1 cellular context compared by ENCODE assay signal in the genomic region with DNA sequence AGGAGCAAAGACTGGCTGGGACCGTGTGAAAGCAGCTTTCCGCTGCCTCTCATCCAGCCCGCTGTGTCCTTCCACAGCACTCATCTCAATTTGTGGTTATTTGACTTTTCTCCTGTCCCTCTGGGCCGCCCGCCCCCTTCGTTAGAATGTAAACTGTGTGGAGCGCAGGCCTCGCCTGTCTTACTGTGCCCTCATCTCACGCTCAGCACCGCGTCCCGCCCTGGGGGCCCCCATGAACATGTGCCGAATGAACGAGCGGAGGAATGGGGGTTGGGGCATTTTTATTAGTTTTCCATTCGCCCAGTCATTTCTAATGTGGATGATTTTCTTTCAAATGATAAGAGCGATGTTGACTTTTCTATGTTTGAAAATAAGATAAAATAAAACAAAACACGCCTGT.
A peak's percentile ranks its signal among the peaks of the same experiment; 100 is the strongest.
TF ChIP-seq lines count a peak whose summit lies in the region.

No MANE protein-coding gene starts in this region.

TF ChIP-seq in H1, 55 proteins besides CTCF, POLR2A, EP300 and RAD21:
- TF ChIP-seq, protein P1, sequence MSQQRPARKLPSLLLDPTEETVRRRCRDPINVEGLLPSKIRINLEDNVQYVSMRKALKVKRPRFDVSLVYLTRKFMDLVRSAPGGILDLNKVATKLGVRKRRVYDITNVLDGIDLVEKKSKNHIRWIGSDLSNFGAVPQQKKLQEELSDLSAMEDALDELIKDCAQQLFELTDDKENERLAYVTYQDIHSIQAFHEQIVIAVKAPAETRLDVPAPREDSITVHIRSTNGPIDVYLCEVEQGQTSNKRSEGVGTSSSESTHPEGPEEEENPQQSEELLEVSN (IDR thresholded peaks at IDR 0.05), result 0 out of 2 replicates have a peak, but pooled peaks have one; percentile 19
